In genomic region chr6:31795616-31796298, GRCh38 we compare ENCODE assay signal across 1 cellular context.
TF ChIP-seq lines count a peak whose summit lies in the region.

Gene VARS1, minus strand, starts transcription at chr6:31795752. Its CDS starts 535 bp downstream, at chr6:31795217.

TF ChIP-seq in GM12878, 131 proteins besides CTCF, POLR2A, EP300 and RAD21 (continued from another document):
- TF ChIP-seq SKIL (IDR thresholded peaks at IDR 0.05; ENCODE audit: low read depth, poor library complexity, severe bottlenecking): peak; percentile 61
- TF ChIP-seq ZNF217 (IDR thresholded peaks at IDR 0.05): peak; percentile 84
- TF ChIP-seq NKRF (conservative IDR thresholded peaks at IDR 0.05): peak; percentile 99
- no peak for TF ChIP-seq ELK1 (IDR thresholded peaks at IDR 0.05; ENCODE audit: low read depth, low read length)
- no peak for TF ChIP-seq SUPT20H (IDR thresholded peaks at IDR 0.05; ENCODE audit: borderline replicate concordance, control insufficient read depth, low read depth, low read length)
- TF ChIP-seq CREB1 (IDR thresholded peaks at IDR 0.05; ENCODE audit: low read depth): no peak
- no peak for TF ChIP-seq PAX8 (IDR thresholded peaks at IDR 0.05)
- TF ChIP-seq MYB (IDR thresholded peaks at IDR 0.05; ENCODE audit: borderline replicate concordance, low read depth, low read length): peak; percentile 98
- TF ChIP-seq ASH2L (IDR thresholded peaks at IDR 0.05; ENCODE audit: borderline replicate concordance, low read depth): no peak
- peak; percentile 38; the same call in 1 of the 2 replicates for TF ChIP-seq TARDBP (IDR thresholded peaks at IDR 0.05; ENCODE audit: borderline replicate concordance)
- TF ChIP-seq HDAC6 (IDR thresholded peaks at IDR 0.05; ENCODE audit: unreplicated experiment): peak; percentile 60
- TF ChIP-seq BACH1 (IDR thresholded peaks at IDR 0.05; ENCODE audit: borderline replicate concordance): peak; percentile 97
- peak; percentile 79 for TF ChIP-seq NR2C1 (IDR thresholded peaks at IDR 0.05)
- TF ChIP-seq RB1 (IDR thresholded peaks at IDR 0.05; ENCODE audit: borderline replicate concordance): peak; percentile 97
- TF ChIP-seq SIN3A (IDR thresholded peaks at IDR 0.05; ENCODE audit: low read depth, low read length): peak; percentile 85
- TF ChIP-seq REST (IDR thresholded peaks at IDR 0.05; ENCODE audit: low read depth, low read length): no peak
- TF ChIP-seq YY1 (IDR thresholded peaks at IDR 0.05; ENCODE audit: low read depth, low read length): peak; percentile 58
- TF ChIP-seq ATF3 (IDR thresholded peaks at IDR 0.05; ENCODE audit: borderline replicate concordance, extremely low read depth, low read depth, low read length): no peak
- TF ChIP-seq ZNF24 (IDR thresholded peaks at IDR 0.05): no peak; the same call in none of the 2 replicates
- TF ChIP-seq SMAD5 (IDR thresholded peaks at IDR 0.05; ENCODE audit: low read depth): 0 out of 2 replicates have a peak, but pooled peaks have one; percentile 40
- TF ChIP-seq BHLHE40 (IDR thresholded peaks at IDR 0.05; ENCODE audit: borderline replicate concordance in 1 of 2, low read depth in 2 of 2, low read length in 1 of 2): peak in 1 of 2 experiments; percentile 61; a peak in 2 of 4 replicates
- TF ChIP-seq RUNX3 (IDR thresholded peaks at IDR 0.05; ENCODE audit: low read length): no peak; the same call in 1 of the 2 replicates
- TF ChIP-seq CBX5 (IDR thresholded peaks at IDR 0.05; ENCODE audit: low read depth): no peak
- TF ChIP-seq BCLAF1 (IDR thresholded peaks at IDR 0.05): peak; percentile 70; the same call in 1 of the 2 replicates
- no peak for TF ChIP-seq KDM1A (IDR thresholded peaks at IDR 0.05; ENCODE audit: borderline replicate concordance)
- TF ChIP-seq RELA (IDR thresholded peaks at IDR 0.05; ENCODE audit: borderline replicate concordance, partially characterized antibody): peak; percentile 86
- TF ChIP-seq CUX1 (IDR thresholded peaks at IDR 0.05; ENCODE audit: insufficient replicate concordance, low read depth, low read length): no peak
- TF ChIP-seq NFIC (IDR thresholded peaks at IDR 0.05; ENCODE audit: low read depth, low read length): no peak
- TF ChIP-seq MAX (IDR thresholded peaks at IDR 0.05; ENCODE audit: low read depth, low read length): peak; percentile 93
- peak; percentile 48; the same call in 1 of the 2 replicates for TF ChIP-seq IRF3 (IDR thresholded peaks at IDR 0.05)
- no peak for TF ChIP-seq SREBF1 (IDR thresholded peaks at IDR 0.05; ENCODE audit: low read length)
- TF ChIP-seq ZBTB33 (IDR thresholded peaks at IDR 0.05): peak; percentile 75; the same call in 1 of the 2 replicates
- TF ChIP-seq DPF2 (IDR thresholded peaks at IDR 0.05): peak; percentile 96
- TF ChIP-seq ZSCAN29 (IDR thresholded peaks at IDR 0.05): peak; percentile 88
- TF ChIP-seq SPI1 (IDR thresholded peaks at IDR 0.05; ENCODE audit: borderline replicate concordance, insufficient read depth, low read depth, low read length): peak; percentile 43; the same call in 1 of the 2 replicates
- TF ChIP-seq KLF5 (IDR thresholded peaks at IDR 0.05; ENCODE audit: partially characterized antibody): peak; percentile 84
